Comparison of ENCODE assay signal across 8 cellular contexts in the genomic region with DNA sequence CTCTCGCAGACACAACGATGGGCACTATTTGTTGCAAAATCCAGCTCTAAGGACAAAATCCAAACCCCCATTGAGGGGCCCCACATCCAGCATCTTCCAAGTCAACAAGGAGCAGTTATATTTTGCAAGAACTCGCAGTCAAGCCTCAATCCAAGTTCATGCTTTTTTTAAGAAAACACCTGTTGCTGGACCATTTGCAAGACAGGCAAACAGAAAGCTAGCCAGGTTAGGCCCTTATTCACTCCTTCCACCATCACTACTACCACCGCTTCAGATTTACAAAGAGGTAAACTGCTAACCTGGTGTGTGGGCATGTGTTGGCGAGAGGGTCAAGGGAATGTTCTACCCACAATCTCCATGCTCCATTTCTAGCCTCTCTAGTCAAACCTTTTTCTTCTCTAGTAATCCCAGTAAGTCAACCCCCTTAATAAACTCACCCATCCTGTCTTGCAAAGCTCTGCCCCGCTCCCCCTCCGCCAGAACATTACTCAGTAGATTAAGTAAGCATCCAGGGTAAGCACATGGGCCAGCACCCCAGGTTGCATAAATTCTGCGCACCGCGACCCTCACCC. TPM values are rescaled to one million over a fixed set of nuclear protein-coding genes. Genes with fewer than 3 reads are reported as not detected.
DNase-seq lines count a peak whose midpoint lies in the region; ATAC-seq and TF ChIP-seq lines count a peak whose summit lies in the region.

No MANE protein-coding gene starts in this region.

- H3K4me3 Mint-ChIP-seq in GM23338 = peak overlapping the region; percentile 88

- peak overlapping the region; percentile 83 for H2AFZ ChIP-seq in GM23338

- H3K27me3 ChIP-seq in GM23338 (ENCODE audit: insufficient read depth) = no peaks in the 10 kb centered on the region

- H3K4me1 ChIP-seq in GM23338 (ENCODE audit: insufficient read depth) = peaks cover 26% of the 10 kb centered on the region

- DNase-seq in GM23338 (ENCODE audit: low spot score) (no peak), SK-N-MC (ENCODE audit: low read depth, low spot score) (no peak), fibroblast of pulmonary artery (ENCODE audit: low read depth) (peak; percentile 20), skeletal muscle cell (ENCODE audit: low read depth) (peak; percentile 13), middle frontal gyrus (ENCODE audit: extremely low spot score, low spot score) (no peak), amygdala (lab: John Stamatoyannopoulos, UW) (no peak)

- peak overlapping the region; percentile 63 for H3K27ac ChIP-seq in GM23338 (ENCODE audit: low read depth)
- no peak overlapping the region for H3K27ac ChIP-seq in SK-N-MC

- H3K27me3 Mint-ChIP-seq in GM23338 (ENCODE audit: insufficient read depth, low read depth, poor library complexity) = peaks cover 1% of the 10 kb centered on the region

- H3K27ac Mint-ChIP-seq in GM23338 = peak overlapping the region; percentile 92

- H3K36me3 ChIP-seq in GM23338 (ENCODE audit: insufficient read depth) (no peaks in the 10 kb centered on the region), SK-N-MC (ENCODE audit: insufficient read depth, low read length) (peaks cover 13% of the 10 kb centered on the region)

- H4K20me1 ChIP-seq in GM23338 (replicated peaks; ENCODE audit: insufficient read depth) = peaks cover 38% of the 10 kb centered on the region

- peaks cover 54% of the 10 kb centered on the region for H3K79me2 ChIP-seq in GM23338 (replicated peaks; ENCODE audit: insufficient read depth)

- H3K9ac ChIP-seq in SK-N-MC (ENCODE audit: insufficient read length) = peak overlapping the region; percentile 85

- H3K4me2 ChIP-seq in GM23338 = peak overlapping the region; percentile 99

- no peaks in the 10 kb centered on the region for H3K9me3 Mint-ChIP-seq in GM23338

- no peaks in the 10 kb centered on the region for H3K9me2 ChIP-seq in GM23338 (ENCODE audit: insufficient read depth)

- peak; percentile 28; the same call in 2 of the 3 replicates for ATAC-seq in GM23338
- no peak for ATAC-seq in HG03354 (IDR thresholded peaks at IDR 0.05; ENCODE audit: poor library complexity, severe bottlenecking, unreplicated experiment)
- ATAC-seq in GM18511 (IDR thresholded peaks at IDR 0.05; ENCODE audit: unreplicated experiment) = no peak

- peak overlapping the region; percentile 98 for H3K4me3 ChIP-seq in GM23338
- peak overlapping the region; percentile 92 for H3K4me3 ChIP-seq in SK-N-MC
- peak overlapping the region; percentile 83 for H3K4me3 ChIP-seq in fibroblast of pulmonary artery (replicated peaks; ENCODE audit: low read depth, low read length)
- peak overlapping the region; percentile 90 for H3K4me3 ChIP-seq in skeletal muscle cell (ENCODE audit: low read depth, low read length)

- 0 out of 2 replicates have a peak, but pooled peaks cover 4% of the 10 kb centered on the region for H3F3A ChIP-seq in GM23338 (replicated peaks; ENCODE audit: low read depth)

- no peaks in the 10 kb centered on the region for H3K9me3 ChIP-seq in SK-N-MC (ENCODE audit: low read depth, low read length)

- H3K36me3 Mint-ChIP-seq in GM23338 (ENCODE audit: low read depth) = peaks cover 6% of the 10 kb centered on the region; the same call in 1 of the 3 replicates

- H3K4me1 Mint-ChIP-seq in GM23338 = peaks cover 38% of the 10 kb centered on the region

- TF ChIP-seq CTCF in GM23338 (conservative IDR thresholded peaks at IDR 0.05; ENCODE audit: low read depth in 2 of 2) (no peak), fibroblast of pulmonary artery (IDR thresholded peaks at IDR 0.05; ENCODE audit: low read length, missing control alignments) (no peak)

TF ChIP-seq in GM23338, 12 proteins besides CTCF, POLR2A, EP300 and RAD21 (continues in another document):
- TF ChIP-seq JUNB (IDR thresholded peaks at IDR 0.05; ENCODE audit: unreplicated experiment) (no peak), NANOG (IDR thresholded peaks at IDR 0.05; ENCODE audit: borderline replicate concordance) (no peak), EZH2 (IDR thresholded peaks at IDR 0.05; ENCODE audit: low read depth, unreplicated experiment) (no peak), ZNF114 (CRISPR knock-in tag; IDR thresholded peaks at IDR 0.05) (no peak), ZNF331 (CRISPR knock-in tag; IDR thresholded peaks at IDR 0.05; ENCODE audit: low read depth) (no peak), EZH2phosphoT487 (IDR thresholded peaks at IDR 0.05; ENCODE audit: unreplicated experiment) (no peak), POLR2AphosphoS5 (IDR thresholded peaks at IDR 0.05; ENCODE audit: low read depth) (no peak), ZNF462 (CRISPR knock-in tag; IDR thresholded peaks at IDR 0.05) (no peak)

RNA-seq across cellular contexts. Expression of gene ERI3, which starts 0.7 kb away (rescaled TPM):
- total RNA-seq in GM23338 (2014; rRNA removed; shearing (Covaris generic)) = 70.1 and 92.5 TPM in 2 replicates
- 56.4 and 63.0 TPM in 2 replicates for polyA plus RNA-seq in GM23338 (2016; fragmentation: Nextera tagmentation; extraction: Ambion mirVana)

RNA-seq across cellular contexts. Expression of gene RNF220, which starts 50.7 kb away (rescaled TPM):
- total RNA-seq in GM23338 (2014; rRNA removed; shearing (Covaris generic)) = 141 and 168 TPM in 2 replicates
- polyA plus RNA-seq in GM23338 (2016; fragmentation: Nextera tagmentation; extraction: Ambion mirVana) = 63.6 and 72.8 TPM in 2 replicates

Comparison
In these comparisons a context has a peak if more than half of its experiments do, and no peak if none do; other contexts are left out.
1. DNase-seq: peak in fibroblast of pulmonary artery (single experiment) and skeletal muscle cell (single experiment); none in GM23338 (single experiment), SK-N-MC (single experiment), middle frontal gyrus (single experiment) and amygdala (0 of 56).
2. Peak in every context shown above with its lines, with median percentiles within 50 percentile points of each other: H3K4me3 ChIP-seq.